In genomic region chr3:194133661-194134230, GRCh38 we compare ENCODE assay signal across 8 cellular contexts. TPM values are rescaled to one million over a fixed set of nuclear protein-coding genes. Genes with fewer than 3 reads are reported as not detected.
DNase-seq lines count a peak whose midpoint lies in the region; ATAC-seq and TF ChIP-seq lines count a peak whose summit lies in the region.

No MANE protein-coding gene starts in this region.

- H3K27me3 Mint-ChIP-seq in effector memory CD8-positive, alpha-beta T cell: peaks cover 72 to 97% of the 10 kb centered on the region in 2 donors
- H3K27me3 Mint-ChIP-seq in mesothelial cell of epicardium (ENCODE audit: low read depth): no peaks in the 10 kb centered on the region

- CTCF ChIA-PET in HEK293T (lab: Yijun Ruan, JAX): interaction anchor here (1.8 kb wide), 1 partner anchor 182 kb away, joined by 5 read pairs; no protein-coding TSS in a partner anchor

- peak overlapping the region in 1 of 2 donors; percentile 78 for H3K27ac Mint-ChIP-seq in effector memory CD8-positive, alpha-beta T cell
- peak overlapping the region; percentile 98 for H3K27ac Mint-ChIP-seq in mesothelial cell of epicardium

- peaks cover 22 to 58% of the 10 kb centered on the region in 2 donors for H3K4me1 ChIP-seq in thoracic aorta (ENCODE audit: control insufficient read depth in 1 of 2, low read depth in 2 of 2)

- no peaks in the 10 kb centered on the region for H3K36me3 ChIP-seq in thoracic aorta

- peaks cover 20% of the 10 kb centered on the region for H3K36me3 Mint-ChIP-seq in effector memory CD8-positive, alpha-beta T cell (ENCODE audit: insufficient read depth)
- peaks cover 7% of the 10 kb centered on the region for H3K36me3 Mint-ChIP-seq in mesothelial cell of epicardium

- DNase-seq in HEK293T (ENCODE audit: extremely low spot score) (no peak), SW480 (ENCODE audit: low spot score) (peak; percentile 88), mesothelial cell of epicardium (ENCODE audit: low spot score in 2 of 2, unreplicated experiment in 2 of 2) (peak; percentile 39 to 71), thoracic aorta (ENCODE audit: low spot score) (peak; percentile 56), mucosa of gallbladder (ENCODE audit: low spot score) (no peak)
- no peak for DNase-seq in effector memory CD8-positive, alpha-beta T cell

- H3K27ac ChIP-seq in C4-2B (peak overlapping the region; percentile 99), thoracic aorta (peak overlapping the region; percentile 68 to 85)

- H3K9me3 Mint-ChIP-seq in effector memory CD8-positive, alpha-beta T cell: no peaks in the 10 kb centered on the region
- no peaks in the 10 kb centered on the region for H3K9me3 Mint-ChIP-seq in mesothelial cell of epicardium

- peak overlapping the region; percentile 74 to 77 for H3K4me3 Mint-ChIP-seq in effector memory CD8-positive, alpha-beta T cell
- H3K4me3 Mint-ChIP-seq in mesothelial cell of epicardium: peak overlapping the region; percentile 69

- POLR2A ChIA-PET in HEK293T (lab: Yijun Ruan, JAX): interaction anchor here (1.0 to 3.8 kb wide), 6 partner anchors 43 to 354 kb away, joined by 3 to 43 read pairs (median 6); no protein-coding TSS in a partner anchor

- peaks cover 38 to 39% of the 10 kb centered on the region in 2 donors for H3K4me1 Mint-ChIP-seq in effector memory CD8-positive, alpha-beta T cell (ENCODE audit: low read depth in 2 of 2)
- H3K4me1 Mint-ChIP-seq in mesothelial cell of epicardium: peaks cover 54% of the 10 kb centered on the region

- ATAC-seq in effector memory CD8-positive, alpha-beta T cell (replicated peaks): no peak
- ATAC-seq in thoracic aorta (ENCODE audit: insufficient number of reproducible peaks, low FRiP score, low read depth) (peak; percentile 0), HG03469 (IDR thresholded peaks at IDR 0.05; ENCODE audit: unreplicated experiment) (no peak)

- peak overlapping the region; percentile 67 for H3K4me3 ChIP-seq in thoracic aorta

- no peaks in the 10 kb centered on the region for H3K9me3 ChIP-seq in thoracic aorta

- TF ChIP-seq CTCF in C4-2B (conservative IDR thresholded peaks at IDR 0.05): no peak
- TF ChIP-seq CTCF in mesothelial cell of epicardium (IDR thresholded peaks at IDR 0.05; ENCODE audit: unreplicated experiment): no peak
- TF ChIP-seq CTCF in thoracic aorta (IDR thresholded peaks at IDR 0.05): no peak

- H3K27me3 ChIP-seq in thoracic aorta (replicated peaks; ENCODE audit: insufficient read depth): no peaks in the 10 kb centered on the region

TF ChIP-seq in HEK293T, 16 proteins besides CTCF, POLR2A, EP300 and RAD21:
- TF ChIP-seq FOXA1 (IDR thresholded peaks at IDR 0.05) (no peak), PKNOX1 (IDR thresholded peaks at IDR 0.05) (peak; percentile 55)

RNA-seq across cellular contexts. Expression of gene HES1, which starts 2.2 kb away (rescaled TPM):
- total RNA-seq in mesothelial cell of epicardium (99.9 to 108 TPM (median 104 TPM) in 3 replicates), thoracic aorta (10 to 100 TPM; 29.3 to 60.5 TPM), mucosa of gallbladder (54.1 TPM)

Comparison
In these comparisons a context has a peak if more than half of its experiments do, and no peak if none do; other contexts are left out.
1. DNase-seq: peak in SW480 (single experiment), mesothelial cell of epicardium (2 of 2) and thoracic aorta (single experiment); none in HEK293T (single experiment), effector memory CD8-positive, alpha-beta T cell (0 of 3) and mucosa of gallbladder (single experiment).